ENCODE assay signal across 10 cellular contexts in the genomic region with DNA sequence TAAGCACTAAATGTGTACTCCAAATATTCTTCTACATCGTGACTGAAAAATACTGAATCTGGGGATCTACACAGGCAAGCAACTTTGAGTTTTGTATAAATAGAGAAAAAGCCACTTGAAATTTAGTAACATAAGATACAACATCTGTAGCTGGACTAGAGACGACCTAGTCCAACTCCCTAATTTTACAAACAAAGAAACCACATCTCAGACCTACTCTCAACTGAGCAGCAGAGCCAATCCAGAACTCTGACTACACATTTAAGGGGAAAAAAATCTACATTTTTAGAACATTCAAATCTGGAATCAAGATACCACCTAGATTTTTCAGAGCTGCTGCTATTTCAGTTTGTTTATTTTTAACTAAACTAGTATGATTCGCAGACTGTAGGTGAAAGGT.
DNase-seq lines count a peak whose midpoint lies in the region; ATAC-seq and TF ChIP-seq lines count a peak whose summit lies in the region.
"Had no signal": no experiment of that assay in that cellular context is flagged by ENCODE, and none has a peak within 500 bp of the region (broad histone marks: within the 10 kb centered on the region; RNA-seq: fewer than 3 reads in every experiment).

No MANE protein-coding gene starts in this region.

- H3K36me3 ChIP-seq in colonic mucosa: no peaks in the 10 kb centered on the region
- no peaks in the 10 kb centered on the region for H3K36me3 ChIP-seq in thoracic aorta
- H3K36me3 ChIP-seq: thyroid gland had no signal

- no peaks in the 10 kb centered on the region for H3K9me3 ChIP-seq in colonic mucosa
- no peaks in the 10 kb centered on the region for H3K9me3 ChIP-seq in thoracic aorta
- H3K9me3 ChIP-seq: thyroid gland had no signal

- CTCF ChIA-PET in activated naive CD4-positive, alpha-beta T cell treated with anti-CD3 and anti-CD28 coated beads, Interleukin-2, amount 10 ng/mL, durations not matched to agents 7 days and 5 days (lab: Charles Lee): interaction anchor here (0.6 to 4.5 kb wide), 25 partner anchors 10 to 959 kb away, joined by 3 to 62 read pairs (median 5); a partner anchor contains a TSS

- peaks cover 29% of the 10 kb centered on the region for H3K4me1 Mint-ChIP-seq in activated naive CD4-positive, alpha-beta T cell treated with anti-CD3 and anti-CD28 coated beads, Interleukin-2, amount 10 ng/mL, durations not matched to agents 7 days and 5 days

- no peaks in the 10 kb centered on the region for H3K27me3 Mint-ChIP-seq in activated naive CD4-positive, alpha-beta T cell treated with anti-CD3 and anti-CD28 coated beads, Interleukin-2, amount 10 ng/mL, durations not matched to agents 7 days and 5 days

- H3K4me3 Mint-ChIP-seq in activated naive CD4-positive, alpha-beta T cell treated with anti-CD3 and anti-CD28 coated beads, Interleukin-2, amount 10 ng/mL, durations not matched to agents 7 days and 5 days: no peak overlapping the region

- intact Hi-C loops in colonic mucosa (cut with DNase I): loop anchor here (5.0 kb wide), 2 partner anchors 86 to 146 kb away; no protein-coding TSS in a partner anchor

- H3K27me3 ChIP-seq in colonic mucosa (no peaks in the 10 kb centered on the region), thoracic aorta (replicated peaks; ENCODE audit: insufficient read depth) (no peaks in the 10 kb centered on the region)
- H3K27me3 ChIP-seq: thyroid gland had no signal

- peak overlapping the region in 1 of 2 donors; percentile 41 for H3K9ac ChIP-seq in colonic mucosa (ENCODE audit: low read depth in 2 of 2, low read length in 2 of 2)

- no peaks in the 10 kb centered on the region for H3K36me3 Mint-ChIP-seq in activated naive CD4-positive, alpha-beta T cell treated with anti-CD3 and anti-CD28 coated beads, Interleukin-2, amount 10 ng/mL, durations not matched to agents 7 days and 5 days

- H3K4me1 ChIP-seq in colonic mucosa: peaks cover 7% of the 10 kb centered on the region
- peaks cover 27 to 45% of the 10 kb centered on the region in 2 donors for H3K4me1 ChIP-seq in thoracic aorta (ENCODE audit: control insufficient read depth in 1 of 2, low read depth in 2 of 2)

- no peak overlapping the region for H3K4me3 ChIP-seq in colonic mucosa
- H3K4me3 ChIP-seq in thoracic aorta: peak overlapping the region; percentile 40
- H3K4me3 ChIP-seq: thyroid gland had no signal

- no peaks in the 10 kb centered on the region for H3K9me3 Mint-ChIP-seq in activated naive CD4-positive, alpha-beta T cell treated with anti-CD3 and anti-CD28 coated beads, Interleukin-2, amount 10 ng/mL, durations not matched to agents 7 days and 5 days

- H3K27ac ChIP-seq in colonic mucosa (peak overlapping the region; percentile 48), thoracic aorta (peak overlapping the region; percentile 39 to 65)

- peak overlapping the region; percentile 86 for H3K27ac Mint-ChIP-seq in activated naive CD4-positive, alpha-beta T cell treated with anti-CD3 and anti-CD28 coated beads, Interleukin-2, amount 10 ng/mL, durations not matched to agents 7 days and 5 days

- DNase-seq in activated naive CD4-positive, alpha-beta T cell treated with anti-CD3 and anti-CD28 coated beads, Interleukin-2, amount 10 ng/mL, durations not matched to agents 7 days and 5 days: no peak
- DNase-seq in activated naive CD4-positive, alpha-beta T cell treated with Interleukin-2 at 50 U/mL for 16 hours: no peak
- no peak for DNase-seq in colonic mucosa
- no peak for DNase-seq in thoracic aorta (ENCODE audit: low spot score)
- no peak for DNase-seq in SK-N-DZ (ENCODE audit: low spot score)
- DNase-seq in epidermal melanocyte (ENCODE audit: insufficient read length, low spot score): no peak
- no peak for DNase-seq in omental fat pad (ENCODE audit: low spot score)
- DNase-seq: SIG-M5 had no signal

- no peak for TF ChIP-seq CTCF in colonic mucosa (IDR thresholded peaks at IDR 0.05)
- no peak for TF ChIP-seq CTCF in thoracic aorta (IDR thresholded peaks at IDR 0.05)
- no peak for TF ChIP-seq CTCF in omental fat pad (IDR thresholded peaks at IDR 0.05)

- ATAC-seq in HG03460 (IDR thresholded peaks at IDR 0.05; ENCODE audit: unreplicated experiment): peak; percentile 3
- ATAC-seq in thoracic aorta (ENCODE audit: insufficient number of reproducible peaks, low FRiP score, low read depth): no peak
- no peak for ATAC-seq in omental fat pad (ENCODE audit: low FRiP score)
